ENCODE assay signal across 16 cellular contexts in genomic region chr9:124006448-124007156, GRCh38. TPM values are rescaled to one million over a fixed set of nuclear protein-coding genes. Genes with fewer than 3 reads are reported as not detected.
DNase-seq lines count a peak whose midpoint lies in the region; ATAC-seq, FAIRE-seq and TF ChIP-seq lines count a peak whose summit lies in the region.
"Had no signal": no experiment of that assay in that cellular context is flagged by ENCODE, and none has a peak within 500 bp of the region (broad histone marks: within the 10 kb centered on the region; RNA-seq: fewer than 3 reads in every experiment).

No MANE protein-coding gene starts in this region.

- H3K4me3 ChIP-seq in testis: no peak overlapping the region
- H3K4me3 ChIP-seq: prostate gland, SK-N-MC had no signal

- H3K27ac ChIP-seq in testis: no peak overlapping the region
- H3K27ac ChIP-seq: prostate gland, SK-N-MC had no signal

- peak; percentile 62 for DNase-seq in Ammon's horn (ENCODE audit: low spot score)
- DNase-seq in GM19239 (ENCODE audit: insufficient read length, low spot score): no peak
- DNase-seq in NCI-H2171 (lab: John Stamatoyannopoulos, UW): peak; percentile 13
- peak; percentile 27 for DNase-seq in globus pallidus (ENCODE audit: low spot score)
- no peak for DNase-seq in testis
- DNase-seq in NK-92 (lab: John Stamatoyannopoulos, UW; ENCODE audit: unreplicated experiment): no peak
- DNase-seq: activated CD4-positive, CD25-positive, alpha-beta regulatory T cell treated with anti-CD3 and anti-CD28 coated beads, Interleukin-2, amount 50 U/mL, for 72 hours; midbrain; NCI-H1105 treated with DMSO at 0.1 percent for 48 hours; NCI-H774 had no signal

- peak; percentile 86 for FAIRE-seq in GM19239 (lab: Jason Lieb, UNC)
- FAIRE-seq: H54, HTR-8/SVneo had no signal

- peaks cover 9% of the 10 kb centered on the region for H3K27me3 ChIP-seq in testis

- ATAC-seq in esophagus mucosa (no peak), HG03565 (IDR thresholded peaks at IDR 0.05; ENCODE audit: unreplicated experiment) (no peak)

- intact Hi-C loops in testis (cut with DNase I; ENCODE audit: low total_unique reads): no loop called here

- 23 to 35% methylated on average over 7 to 13 of the region's 13 CpGs for WGBS in testis, 2 donors

- peaks cover under 1% of the 10 kb centered on the region for H3K4me1 ChIP-seq in testis
- H3K4me1 ChIP-seq: prostate gland had no signal

- no peaks in the 10 kb centered on the region for H3K36me3 ChIP-seq in testis (ENCODE audit: low read depth, missing control alignments)
- H3K36me3 ChIP-seq: prostate gland had no signal

- no peaks in the 10 kb centered on the region for H3K9me3 ChIP-seq in testis
- H3K9me3 ChIP-seq: prostate gland had no signal

- TF ChIP-seq POLR2A in testis (IDR thresholded peaks at IDR 0.05): no peak

- no peak for TF ChIP-seq CTCF in testis (IDR thresholded peaks at IDR 0.05)

RNA-seq across cellular contexts. Expression of gene LHX2, which starts 5.0 kb away (rescaled TPM):
- total RNA-seq in testis: 1 to 10 TPM; 2.0 to 5.1 TPM
- polyA plus RNA-seq in testis (ENCODE audit: insufficient read depth, low read depth, low replicate concordance): 3.4 TPM
- not detected for total RNA-seq in esophagus mucosa

Comparison
In these comparisons a context has a peak if more than half of its experiments do, and no peak if none do; other contexts are left out.
1. DNase-seq: peak in Ammon's horn (single experiment), NCI-H2171 (single experiment) and globus pallidus (single experiment); none in GM19239 (single experiment), testis (single experiment) and NK-92 (single experiment).